Comparison of ENCODE assay signal across 8 cellular contexts in genomic region chr3:173398111-173398479, GRCh38. TPM values are rescaled to one million over a fixed set of nuclear protein-coding genes. Genes with fewer than 3 reads are reported as not detected.
DNase-seq lines count a peak whose midpoint lies in the region; FAIRE-seq and TF ChIP-seq lines count a peak whose summit lies in the region.

No MANE protein-coding gene starts in this region.

- H3K27ac Mint-ChIP-seq in CD4-positive, alpha-beta memory T cell, result no peak overlapping the region

- peaks cover 0 to 11% (median 5%) of the 10 kb centered on the region in 8 donors for H3K9me3 Mint-ChIP-seq in CD4-positive, alpha-beta memory T cell

- no peaks in the 10 kb centered on the region for H3K79me2 ChIP-seq in osteoblast (ENCODE audit: insufficient read depth, low read length)

- H4K20me1 ChIP-seq in osteoblast (ENCODE audit: insufficient read depth, low read length), result no peaks in the 10 kb centered on the region

- POLR2A ChIA-PET in CD4-positive, alpha-beta memory T cell (lab: Charles Lee; ENCODE audit: partially characterized antibody), result no interaction called here

- TF ChIP-seq CTCF in fibroblast of the aortic adventitia (IDR thresholded peaks at IDR 0.05; ENCODE audit: insufficient read depth, low read length), result no peak
- no peak for TF ChIP-seq CTCF in osteoblast (IDR thresholded peaks at IDR 0.05; ENCODE audit: extremely low read depth, low read depth, low read length)

- H2AFZ ChIP-seq in osteoblast (ENCODE audit: low read length), result peak overlapping the region; percentile 95

- no peaks in the 10 kb centered on the region for H3K9me3 ChIP-seq in CD4-positive, alpha-beta memory T cell (ENCODE audit: control insufficient read depth in 1 of 2, low read length in 2 of 2)
- H3K9me3 ChIP-seq in osteoblast (ENCODE audit: low read depth, low read length) (no peaks in the 10 kb centered on the region), small intestine (ENCODE audit: control insufficient read depth, low read depth) (no peaks in the 10 kb centered on the region)

- no peak overlapping the region for H3K4me3 ChIP-seq in CD4-positive, alpha-beta memory T cell (ENCODE audit: low read length in 2 of 2)
- H3K4me3 ChIP-seq in fibroblast of the aortic adventitia (ENCODE audit: low read depth, low read length) (peak overlapping the region; percentile 74), osteoblast (ENCODE audit: insufficient read depth, low read length) (peak overlapping the region; percentile 79), small intestine (ENCODE audit: low read depth in 1 of 2, low read length in 2 of 2) (peak overlapping the region in 1 of 2 donors; percentile 18)

- DNase-seq in CD4-positive, alpha-beta memory T cell, result no peak
- DNase-seq in NCI-H446 treated with DMSO at 0.1 percent for 48 hours (lab: John Stamatoyannopoulos, UW) (peak; percentile 75), fibroblast of the aortic adventitia (ENCODE audit: low read depth) (peak; percentile 61), osteoblast (ENCODE audit: insufficient read length, low spot score, missing footprints) (peak; percentile 65), AG20443 (ENCODE audit: low spot score) (no peak), small intestine (no peak), NCI-H187 (lab: John Stamatoyannopoulos, UW) (no peak)
- no peak for DNase-seq in stimulated activated CD4-positive, alpha-beta T cell treated with anti-CD3 and anti-CD28 coated beads, Interleukin-4, amount 100 ng/mL, for 1 hour

- peak overlapping the region; percentile 85 for H3K4me2 ChIP-seq in osteoblast (ENCODE audit: insufficient read depth, low read length)

- H3K36me3 ChIP-seq in CD4-positive, alpha-beta memory T cell (ENCODE audit: insufficient read depth, low read length), result no peaks in the 10 kb centered on the region
- H3K36me3 ChIP-seq in osteoblast (ENCODE audit: insufficient read depth, low read length) (no peaks in the 10 kb centered on the region), small intestine (ENCODE audit: control insufficient read depth in 2 of 2, insufficient read depth in 2 of 2, low read length in 2 of 2) (no peaks in the 10 kb centered on the region)

- no peak overlapping the region for H3K27ac ChIP-seq in CD4-positive, alpha-beta memory T cell (ENCODE audit: low read depth, low read length)
- H3K27ac ChIP-seq in osteoblast (ENCODE audit: low read depth, low read length), result peak overlapping the region; percentile 52
- H3K27ac ChIP-seq in small intestine (ENCODE audit: low read depth in 1 of 2, low read length in 1 of 2), result peak overlapping the region in 1 of 2 donors; percentile 43

- H3K27me3 Mint-ChIP-seq in CD4-positive, alpha-beta memory T cell, result peaks cover 32 to 42% of the 10 kb centered on the region in 2 donors

- H3K27me3 ChIP-seq in CD4-positive, alpha-beta memory T cell (ENCODE audit: insufficient read depth, low read length), result peaks cover 21% of the 10 kb centered on the region
- H3K27me3 ChIP-seq in osteoblast (ENCODE audit: insufficient read depth, low read length) (no peaks in the 10 kb centered on the region), small intestine (ENCODE audit: control insufficient read depth in 2 of 2, insufficient read depth in 2 of 2, low read length in 2 of 2) (peaks cover 0 to 2% of the 10 kb centered on the region in 2 donors)

- CTCF ChIA-PET in CD4-positive, alpha-beta memory T cell (lab: Charles Lee; ENCODE audit: partially characterized antibody), result no interaction called here

- peaks cover 15 to 35% (median 20%) of the 10 kb centered on the region in 4 donors for H3K4me1 Mint-ChIP-seq in CD4-positive, alpha-beta memory T cell

- H3K4me1 ChIP-seq in CD4-positive, alpha-beta memory T cell (ENCODE audit: insufficient read depth, low read length), result peaks cover 20% of the 10 kb centered on the region
- H3K4me1 ChIP-seq in osteoblast (ENCODE audit: insufficient read depth, low read length) (peaks cover 17% of the 10 kb centered on the region), small intestine (ENCODE audit: control insufficient read depth in 2 of 2, insufficient read depth in 1 of 2, low read depth in 1 of 2, low read length in 1 of 2) (peaks cover 0 to 1% of the 10 kb centered on the region in 2 donors)

- H3K4me3 Mint-ChIP-seq in CD4-positive, alpha-beta memory T cell, result peak overlapping the region in 5 of 8 donors; percentile 4 to 79 (median 25)

- WGBS in small intestine, 3 donors, result 7 to 15% (median 10%) methylated on average over 15 of the region's 15 CpGs

- intact Hi-C loops in CD4-positive, alpha-beta memory T cell (cut with micrococcal nuclease), result no loop called here

- no peak for FAIRE-seq in small intestine (lab: Jason Lieb, UNC)

- no peaks in the 10 kb centered on the region for H3K36me3 Mint-ChIP-seq in CD4-positive, alpha-beta memory T cell

RNA-seq across cellular contexts. Expression of gene NLGN1, which starts 0.6 kb away (rescaled TPM):
- not detected for total RNA-seq in CD4-positive, alpha-beta memory T cell
- not detected for polyA plus RNA-seq in CD4-positive, alpha-beta memory T cell
- total RNA-seq in fibroblast of the aortic adventitia (ENCODE audit: low replicate concordance), result 6.1 and 16.1 TPM in 2 replicates
- 7.7 and 9.0 TPM in 2 replicates for total RNA-seq in osteoblast
- polyA plus RNA-seq in small intestine, result under 1 TPM in 1 of 3 donors, not detected in 2; 0.92 TPM

Comparison
In these comparisons a context has a peak if more than half of its experiments do, and no peak if none do; other contexts are left out.
1. DNase-seq: peak in NCI-H446 treated with DMSO at 0.1 percent for 48 hours (single experiment), fibroblast of the aortic adventitia (single experiment) and osteoblast (single experiment); none in CD4-positive, alpha-beta memory T cell (0 of 5), AG20443 (single experiment), small intestine (single experiment), NCI-H187 (0 of 2) and stimulated activated CD4-positive, alpha-beta T cell treated with anti-CD3 and anti-CD28 coated beads, Interleukin-4, amount 100 ng/mL, for 1 hour (single experiment).
2. H3K4me3 ChIP-seq: peak in fibroblast of the aortic adventitia (single experiment) and osteoblast (single experiment); none in CD4-positive, alpha-beta memory T cell (0 of 2).